ENCODE assay signal across 14 cellular contexts in the genomic region with DNA sequence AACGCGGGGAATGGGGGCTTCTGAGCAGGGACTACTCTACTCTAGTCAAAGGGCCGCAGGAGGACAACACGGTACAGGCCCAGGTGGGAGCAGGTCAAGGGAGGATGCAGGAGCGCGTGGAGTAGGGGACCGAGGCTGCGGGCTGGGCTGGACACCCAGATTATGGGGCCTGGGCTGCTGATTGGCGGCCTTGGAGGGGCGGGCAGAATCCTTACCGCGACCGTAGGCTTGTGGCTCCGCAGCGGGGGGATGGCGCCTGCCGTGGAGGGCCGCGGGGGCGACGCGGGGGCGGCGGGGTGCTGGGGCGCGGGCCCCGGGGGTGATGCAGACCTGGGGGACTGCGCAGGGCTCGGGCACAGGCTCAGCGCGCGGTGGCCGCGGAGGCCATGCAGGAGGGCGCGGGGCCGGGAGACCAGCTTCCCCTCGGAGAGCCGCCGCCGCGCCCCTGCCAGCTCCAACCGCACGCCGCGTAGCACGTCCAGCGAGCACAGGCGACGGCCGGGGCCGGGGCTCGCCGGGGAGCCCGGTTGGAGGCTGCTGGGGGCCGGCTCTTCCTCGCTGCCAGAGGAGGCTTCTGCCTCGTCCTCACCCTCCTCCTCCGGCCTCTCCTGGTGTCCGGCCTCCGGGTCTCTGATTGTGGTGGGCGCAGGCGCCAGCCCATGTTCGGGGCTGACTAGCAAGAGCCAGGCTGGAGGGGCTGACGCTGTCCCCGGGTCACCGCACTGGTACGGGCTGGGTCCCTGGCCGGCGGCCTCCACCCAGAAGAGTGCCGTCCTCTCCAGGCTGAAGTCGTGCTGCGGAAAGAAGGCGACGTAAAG. TPM values are rescaled to one million over a fixed set of nuclear protein-coding genes. Genes with fewer than 3 reads are reported as not detected.
DNase-seq lines count a peak whose midpoint lies in the region; ATAC-seq and TF ChIP-seq lines count a peak whose summit lies in the region.
"Had no signal": no experiment of that assay in that cellular context is flagged by ENCODE, and none has a peak within 500 bp of the region (broad histone marks: within the 10 kb centered on the region; RNA-seq: fewer than 3 reads in every experiment).

No MANE protein-coding gene starts in this region.

- TF ChIP-seq RAD21 in neural cell (conservative IDR thresholded peaks at IDR 0.05) = no peak

- CTCF ChIA-PET in Caco-2 (lab: Charles Lee) = interaction anchor here (0.5 to 3.1 kb wide), 22 partner anchors 8 to 1494 kb away, joined by 3 to 65 read pairs (median 7); partner anchors contain the start of genes CLPX, SLC51B and UBAP1L

- no peak overlapping the region for H3K4me3 Mint-ChIP-seq in Caco-2 (ENCODE audit: unreplicated experiment)
- H3K4me3 Mint-ChIP-seq: activated CD4-positive, alpha-beta memory T cell treated with anti-CD3 and anti-CD28 coated beads, Interleukin-2, amount 10 ng/mL, durations not matched to agents 7 days and 5 days had no signal

- TF ChIP-seq CTCF in Caco-2 (IDR thresholded peaks at IDR 0.05; ENCODE audit: insufficient read depth in 1 of 2, low read depth in 1 of 2, low read length in 1 of 2, severe bottlenecking in 1 of 2, unreplicated experiment in 1 of 2) = peak in 1 of 2 experiments; percentile 2
- peak; percentile 34; the same call in 1 of the 2 replicates for TF ChIP-seq CTCF in LNCAP (IDR thresholded peaks at IDR 0.05)
- no peak for TF ChIP-seq CTCF in gastroesophageal sphincter (IDR thresholded peaks at IDR 0.05)
- peak; percentile 8 for TF ChIP-seq CTCF in neural cell (IDR thresholded peaks at IDR 0.05; ENCODE audit: poor library complexity, severe bottlenecking)

- no peak overlapping the region for H2AFZ ChIP-seq in neural cell (ENCODE audit: low read depth, low read length)

- H3K27me3 ChIP-seq in Caco-2 (replicated peaks; ENCODE audit: control insufficient read depth, insufficient read depth, low read length) (no peaks in the 10 kb centered on the region), gastroesophageal sphincter (no peaks in the 10 kb centered on the region), neural cell (ENCODE audit: insufficient read depth, low read depth, low read length) (peaks cover 14% of the 10 kb centered on the region)

- no peaks in the 10 kb centered on the region for H3K4me1 ChIP-seq in Caco-2
- H3K4me1 ChIP-seq in gastroesophageal sphincter = peaks cover 0 to 19% (median 6%) of the 10 kb centered on the region in 3 donors

- DNase-seq in Caco-2 = no peak
- DNase-seq in glomerular visceral epithelial cell (ENCODE audit: extremely low spot score) = no peak
- DNase-seq in MV-4-11 (lab: John Stamatoyannopoulos, UW) = no peak
- DNase-seq: central memory CD4-positive, alpha-beta T cell had no signal

- no TSS peak for BruUV-seq in Caco-2 (replicated peaks; lab: Mats Ljungman, UMichigan)

- no peaks in the 10 kb centered on the region for H3K9me3 Mint-ChIP-seq in Caco-2 (ENCODE audit: unreplicated experiment)
- H3K9me3 Mint-ChIP-seq: activated CD4-positive, alpha-beta memory T cell treated with anti-CD3 and anti-CD28 coated beads, Interleukin-2, amount 10 ng/mL, durations not matched to agents 7 days and 5 days had no signal

- H3K36me3 ChIP-seq in Caco-2 (ENCODE audit: control insufficient read depth, insufficient read depth, low read length) (no peaks in the 10 kb centered on the region; the same call in 1 of the 2 replicates), gastroesophageal sphincter (peaks cover 0 to 84% of the 10 kb centered on the region in 2 donors), neural cell (ENCODE audit: insufficient read depth, low read length) (no peaks in the 10 kb centered on the region)

- no peak for TF ChIP-seq POLR2A in gastroesophageal sphincter (IDR thresholded peaks at IDR 0.05)

- no peaks in the 10 kb centered on the region for H3F3A ChIP-seq in neural cell (ENCODE audit: insufficient read depth, low read length, poor library complexity, severe bottlenecking)

- no peaks in the 10 kb centered on the region for H4K20me1 ChIP-seq in neural cell (ENCODE audit: insufficient read depth)

- no peak overlapping the region for H3K9ac ChIP-seq in neural cell (ENCODE audit: low read length)

- ATAC-seq in gastroesophageal sphincter = peak; percentile 19
- no peak for ATAC-seq in GM21717 (IDR thresholded peaks at IDR 0.05; ENCODE audit: unreplicated experiment)
- ATAC-seq in HG03432 (IDR thresholded peaks at IDR 0.05; ENCODE audit: unreplicated experiment) = no peak

- H3K36me3 Mint-ChIP-seq in Caco-2 (ENCODE audit: insufficient read depth, unreplicated experiment) = peaks cover 28% of the 10 kb centered on the region

- no peaks in the 10 kb centered on the region for H3K9me2 ChIP-seq in neural cell (ENCODE audit: insufficient read depth, low read length)

- no peak overlapping the region for H3K4me2 ChIP-seq in neural cell (ENCODE audit: low read length)

- POLR2A ChIA-PET in Caco-2 (lab: Charles Lee) = interaction anchor here (0.6 to 1.8 kb wide), 3 partner anchors 13 to 105 kb away, joined by 3 to 4 read pairs (median 4); no protein-coding TSS in a partner anchor

- H3K9me3 ChIP-seq in Caco-2 (no peaks in the 10 kb centered on the region), gastroesophageal sphincter (no peaks in the 10 kb centered on the region), neural cell (ENCODE audit: low read length) (no peaks in the 10 kb centered on the region)

- no peaks in the 10 kb centered on the region for H3K79me2 ChIP-seq in neural cell (replicated peaks; ENCODE audit: insufficient read depth, low read length)

- no peak overlapping the region for H3K27ac ChIP-seq in gastroesophageal sphincter
- H3K27ac ChIP-seq in neural cell (ENCODE audit: low read length) = no peak overlapping the region

- peaks cover 6% of the 10 kb centered on the region for H3K4me1 Mint-ChIP-seq in Caco-2 (ENCODE audit: low read depth, unreplicated experiment)

- H3K4me3 ChIP-seq in Caco-2 (ENCODE audit: low read depth, low read length) (no peak overlapping the region), gastroesophageal sphincter (no peak overlapping the region), neural cell (ENCODE audit: low read length) (no peak overlapping the region)

- H3K27ac Mint-ChIP-seq in Caco-2 (ENCODE audit: unreplicated experiment) = peak overlapping the region; percentile 9
- H3K27ac Mint-ChIP-seq: activated CD4-positive, alpha-beta memory T cell treated with anti-CD3 and anti-CD28 coated beads, Interleukin-2, amount 10 ng/mL, durations not matched to agents 7 days and 5 days had no signal

- no peaks in the 10 kb centered on the region for H3K27me3 Mint-ChIP-seq in Caco-2 (ENCODE audit: insufficient read depth, unreplicated experiment)
- H3K27me3 Mint-ChIP-seq: activated CD4-positive, alpha-beta memory T cell treated with anti-CD3 and anti-CD28 coated beads, Interleukin-2, amount 10 ng/mL, durations not matched to agents 7 days and 5 days had no signal

- intact Hi-C loops in Caco-2 (cut with micrococcal nuclease; ENCODE audit: unreplicated experiment) = loop anchor here (1.0 kb wide), 3 partner anchors 16 to 69 kb away; no protein-coding TSS in a partner anchor

- TF ChIP-seq EP300 in gastroesophageal sphincter (IDR thresholded peaks at IDR 0.05) (no peak), neural cell (conservative IDR thresholded peaks at IDR 0.05; ENCODE audit: poor library complexity, severe bottlenecking) (no peak)

- WGBS in gastroesophageal sphincter (ENCODE audit: low coverage in 1 of 2), 2 donors = 11 to 54% methylated on average over 3 to 10 of the region's 75 CpGs

TF ChIP-seq in neural cell, 6 proteins besides CTCF, POLR2A, EP300 and RAD21 (continues in another document):
- no peak for TF ChIP-seq SMC3 (conservative IDR thresholded peaks at IDR 0.05; ENCODE audit: poor library complexity)
- no peak for TF ChIP-seq POLR2AphosphoS5 (IDR thresholded peaks at IDR 0.05)
- no peak for TF ChIP-seq TAF1 (IDR thresholded peaks at IDR 0.05; ENCODE audit: low read depth)
- no peak for TF ChIP-seq MXI1 (conservative IDR thresholded peaks at IDR 0.05; ENCODE audit: poor library complexity, severe bottlenecking)
- TF ChIP-seq, protein P1, sequence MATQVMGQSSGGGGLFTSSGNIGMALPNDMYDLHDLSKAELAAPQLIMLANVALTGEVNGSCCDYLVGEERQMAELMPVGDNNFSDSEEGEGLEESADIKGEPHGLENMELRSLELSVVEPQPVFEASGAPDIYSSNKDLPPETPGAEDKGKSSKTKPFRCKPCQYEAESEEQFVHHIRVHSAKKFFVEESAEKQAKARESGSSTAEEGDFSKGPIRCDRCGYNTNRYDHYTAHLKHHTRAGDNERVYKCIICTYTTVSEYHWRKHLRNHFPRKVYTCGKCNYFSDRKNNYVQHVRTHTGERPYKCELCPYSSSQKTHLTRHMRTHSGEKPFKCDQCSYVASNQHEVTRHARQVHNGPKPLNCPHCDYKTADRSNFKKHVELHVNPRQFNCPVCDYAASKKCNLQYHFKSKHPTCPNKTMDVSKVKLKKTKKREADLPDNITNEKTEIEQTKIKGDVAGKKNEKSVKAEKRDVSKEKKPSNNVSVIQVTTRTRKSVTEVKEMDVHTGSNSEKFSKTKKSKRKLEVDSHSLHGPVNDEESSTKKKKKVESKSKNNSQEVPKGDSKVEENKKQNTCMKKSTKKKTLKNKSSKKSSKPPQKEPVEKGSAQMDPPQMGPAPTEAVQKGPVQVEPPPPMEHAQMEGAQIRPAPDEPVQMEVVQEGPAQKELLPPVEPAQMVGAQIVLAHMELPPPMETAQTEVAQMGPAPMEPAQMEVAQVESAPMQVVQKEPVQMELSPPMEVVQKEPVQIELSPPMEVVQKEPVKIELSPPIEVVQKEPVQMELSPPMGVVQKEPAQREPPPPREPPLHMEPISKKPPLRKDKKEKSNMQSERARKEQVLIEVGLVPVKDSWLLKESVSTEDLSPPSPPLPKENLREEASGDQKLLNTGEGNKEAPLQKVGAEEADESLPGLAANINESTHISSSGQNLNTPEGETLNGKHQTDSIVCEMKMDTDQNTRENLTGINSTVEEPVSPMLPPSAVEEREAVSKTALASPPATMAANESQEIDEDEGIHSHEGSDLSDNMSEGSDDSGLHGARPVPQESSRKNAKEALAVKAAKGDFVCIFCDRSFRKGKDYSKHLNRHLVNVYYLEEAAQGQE (IDR thresholded peaks at IDR 0.05; ENCODE audit: borderline replicate concordance) = no peak

RNA-seq across cellular contexts. Expression of gene UBAP1L, which starts 12.9 kb away (rescaled TPM):
- total RNA-seq in Caco-2 (2022) = 2.2 and 2.7 TPM in 2 replicates
- 1 to 10 TPM in 3 of 4 donors, under 1 TPM in 1; 0.12 to 7.5 (median 3.0) TPM for total RNA-seq in gastroesophageal sphincter
- 10.3 TPM in 2 replicates for polyA plus RNA-seq in neural cell
- polyA minus RNA-seq in neural cell = 9.0 and 10.7 TPM in 2 replicates

RNA-seq across cellular contexts. Expression of gene KBTBD13, which starts 25.6 kb away (rescaled TPM):
- total RNA-seq in Caco-2 (2022) = not detected in 2 replicates
- total RNA-seq in gastroesophageal sphincter = not detected
- not detected in 2 replicates for polyA plus RNA-seq in neural cell
- polyA minus RNA-seq in neural cell = not detected in 2 replicates
- total RNA-seq: activated CD4-positive, alpha-beta memory T cell treated with anti-CD3 and anti-CD28 coated beads, Interleukin-2, amount 10 ng/mL, durations not matched to agents 7 days and 5 days; epithelial cell of proximal tubule; renal cortical epithelial cell; T-helper 2 cell treated with Interferon-gamma antibody and Interleukin-4, amounts not matched to agents 100 ng/mL and 5 ng/mL, for 36 hours had no signal
- polyA plus RNA-seq: BJ had no signal

RNA-seq across cellular contexts. Expression of gene PDCD7, which starts 31.5 kb away (rescaled TPM):
- total RNA-seq in Caco-2 (2022) = 26.2 and 32.6 TPM in 2 replicates
- total RNA-seq in gastroesophageal sphincter = 10 to 100 TPM; 26.4 to 70.7 (median 30.4) TPM
- 46.8 and 47.5 TPM in 2 replicates for polyA plus RNA-seq in neural cell
- polyA minus RNA-seq in neural cell = 45.3 and 46.5 TPM in 2 replicates

RNA-seq across cellular contexts. Expression of gene RASL12, which starts 34.3 kb away (rescaled TPM):
- total RNA-seq in Caco-2 (2022) (6.0 and 6.4 TPM in 2 replicates), gastroesophageal sphincter (100 to 1,000 TPM in 3 of 4 donors, 10 to 100 TPM in 1; 43.2 to 244 (median 179) TPM)
- polyA plus RNA-seq in neural cell = not detected in 2 replicates
- not detected in 2 replicates for polyA minus RNA-seq in neural cell
- total RNA-seq: activated CD4-positive, alpha-beta memory T cell treated with anti-CD3 and anti-CD28 coated beads, Interleukin-2, amount 10 ng/mL, durations not matched to agents 7 days and 5 days; epithelial cell of proximal tubule; renal cortical epithelial cell; T-helper 2 cell treated with Interferon-gamma antibody and Interleukin-4, amounts not matched to agents 100 ng/mL and 5 ng/mL, for 36 hours had no signal

RNA-seq across cellular contexts. Expression of gene SLC51B, which starts 56.9 kb away (rescaled TPM):
- total RNA-seq in Caco-2 (2022) = 15.4 and 17.1 TPM in 2 replicates
- total RNA-seq in gastroesophageal sphincter = not detected
- not detected in 2 replicates for polyA plus RNA-seq in neural cell
- not detected in 2 replicates for polyA minus RNA-seq in neural cell
- total RNA-seq: activated CD4-positive, alpha-beta memory T cell treated with anti-CD3 and anti-CD28 coated beads, Interleukin-2, amount 10 ng/mL, durations not matched to agents 7 days and 5 days; epithelial cell of proximal tubule; T-helper 2 cell treated with Interferon-gamma antibody and Interleukin-4, amounts not matched to agents 100 ng/mL and 5 ng/mL, for 36 hours had no signal
- polyA plus RNA-seq: BJ had no signal

Comparison
In these comparisons a context has a peak if more than half of its experiments do, and no peak if none do; other contexts are left out.
1. CTCF ChIP-seq: peak in LNCAP (single experiment) and neural cell (single experiment); none in gastroesophageal sphincter (0 of 4).